Comparison of ENCODE assay signal across 10 cellular contexts in the genomic region with DNA sequence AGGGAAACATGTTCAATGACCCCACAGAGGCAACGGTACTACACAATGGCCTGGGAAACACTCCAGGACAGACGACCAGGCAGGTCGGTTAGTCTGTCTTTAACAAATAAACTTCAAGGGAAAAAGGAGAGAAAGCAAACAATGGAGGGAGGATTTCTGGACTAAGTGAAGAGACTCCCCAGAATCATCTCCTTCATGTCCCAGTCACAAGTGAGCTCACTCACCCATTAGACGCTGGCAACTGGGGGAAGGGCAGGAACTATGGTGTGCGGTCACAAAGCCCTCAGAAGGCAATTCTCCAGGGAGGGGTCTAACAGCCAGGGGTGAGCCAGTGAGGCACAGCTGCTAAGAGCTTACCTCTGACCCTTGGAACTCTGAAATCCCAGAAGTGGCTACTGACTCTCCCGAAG. TPM values are rescaled to one million over a fixed set of nuclear protein-coding genes. Genes with fewer than 3 reads are reported as not detected.
A peak's percentile ranks its signal among the peaks of the same experiment; 100 is the strongest.
DNase-seq lines count a peak whose midpoint lies in the region; ATAC-seq, FAIRE-seq and TF ChIP-seq lines count a peak whose summit lies in the region.
"Had no signal": no experiment of that assay in that cellular context is flagged by ENCODE, and none has a peak within 500 bp of the region (broad histone marks: within the 10 kb centered on the region; RNA-seq: fewer than 3 reads in every experiment).

No MANE protein-coding gene starts in this region.

- peaks cover 31% of the 10 kb centered on the region in 2 donors for H3K4me1 Mint-ChIP-seq in effector memory CD8-positive, alpha-beta T cell (ENCODE audit: low read depth in 2 of 2)
- H3K4me1 Mint-ChIP-seq in CD14-positive monocyte, result no peaks in the 10 kb centered on the region

- no peak for DNase-seq in GM19239 (ENCODE audit: insufficient read length, low spot score)
- DNase-seq in effector memory CD8-positive, alpha-beta T cell, result no peak
- DNase-seq in osteoblast (ENCODE audit: insufficient read length, low spot score, missing footprints), result peak; percentile 57
- no peak for DNase-seq in CD14-positive monocyte (ENCODE audit: low spot score)
- no peak for DNase-seq in midbrain (lab: John Stamatoyannopoulos, UW)
- DNase-seq: T-helper 9 cell had no signal

- no peaks in the 10 kb centered on the region for H3K27me3 Mint-ChIP-seq in effector memory CD8-positive, alpha-beta T cell
- no peaks in the 10 kb centered on the region for H3K27me3 Mint-ChIP-seq in CD14-positive monocyte (ENCODE audit: low read depth in 3 of 3)

- peak; percentile 93 for FAIRE-seq in GM19239 (lab: Jason Lieb, UNC)
- FAIRE-seq: pancreas had no signal

- H3K27me3 ChIP-seq in osteoblast (ENCODE audit: insufficient read depth, low read length), result no peaks in the 10 kb centered on the region
- H3K27me3 ChIP-seq: pancreas, tibial nerve had no signal

- no peak overlapping the region for H3K4me2 ChIP-seq in osteoblast (ENCODE audit: insufficient read depth, low read length)

- peak overlapping the region; percentile 70 to 77 for H3K27ac Mint-ChIP-seq in effector memory CD8-positive, alpha-beta T cell
- H3K27ac Mint-ChIP-seq in CD14-positive monocyte, result peak overlapping the region in 3 of 7 donors; percentile 43 to 73 (median 51)

- H2AFZ ChIP-seq in osteoblast (ENCODE audit: low read length), result no peak overlapping the region

- peaks cover 80% of the 10 kb centered on the region for H3K36me3 Mint-ChIP-seq in effector memory CD8-positive, alpha-beta T cell (ENCODE audit: insufficient read depth)
- peaks cover 63 to 88% of the 10 kb centered on the region in 2 donors for H3K36me3 Mint-ChIP-seq in CD14-positive monocyte

- intact Hi-C loops in CD14-positive monocyte (cut with micrococcal nuclease), result no loop called here

- H3K27ac ChIP-seq in osteoblast (ENCODE audit: low read depth, low read length), result peak overlapping the region; percentile 52
- H3K27ac ChIP-seq: pancreas, tibial nerve had no signal

- ATAC-seq in HG03342 (IDR thresholded peaks at IDR 0.05; ENCODE audit: unreplicated experiment) (peak; percentile 74), HG02852 (IDR thresholded peaks at IDR 0.05; ENCODE audit: unreplicated experiment) (no peak)
- ATAC-seq in effector memory CD8-positive, alpha-beta T cell (replicated peaks), result no peak

- no peak overlapping the region for H3K4me3 ChIP-seq in osteoblast (ENCODE audit: insufficient read depth, low read length)
- H3K4me3 ChIP-seq: pancreas, tibial nerve had no signal

- TF ChIP-seq CTCF in osteoblast (IDR thresholded peaks at IDR 0.05; ENCODE audit: extremely low read depth, low read depth, low read length) (no peak), CD14-positive monocyte (IDR thresholded peaks at IDR 0.05) (no peak)

- peaks cover 58% of the 10 kb centered on the region for H4K20me1 ChIP-seq in osteoblast (ENCODE audit: insufficient read depth, low read length)

- H3K9me3 Mint-ChIP-seq in effector memory CD8-positive, alpha-beta T cell, result no peaks in the 10 kb centered on the region
- no peaks in the 10 kb centered on the region for H3K9me3 Mint-ChIP-seq in CD14-positive monocyte

- H3K4me1 ChIP-seq in osteoblast (ENCODE audit: insufficient read depth, low read length), result peaks cover 12% of the 10 kb centered on the region

- H3K9me3 ChIP-seq in osteoblast (ENCODE audit: low read depth, low read length), result no peaks in the 10 kb centered on the region
- H3K9me3 ChIP-seq: pancreas, tibial nerve had no signal

- H3K4me3 Mint-ChIP-seq in effector memory CD8-positive, alpha-beta T cell, result peak overlapping the region in 1 of 2 donors; percentile 5
- H3K4me3 Mint-ChIP-seq in CD14-positive monocyte, result no peak overlapping the region

- H3K79me2 ChIP-seq in osteoblast (ENCODE audit: insufficient read depth, low read length), result peaks cover 96% of the 10 kb centered on the region

- H3K36me3 ChIP-seq in osteoblast (ENCODE audit: insufficient read depth, low read length), result peaks cover 36% of the 10 kb centered on the region

RNA-seq across cellular contexts. Expression of a gene that starts 55.7 kb away (rescaled TPM):
- total RNA-seq in osteoblast, result 43.9 and 45.6 TPM in 2 replicates
- 100 to 1,000 TPM; 175 to 235 TPM for polyA plus RNA-seq in CD14-positive monocyte

RNA-seq across cellular contexts. Expression of a gene that starts 57.0 kb away (rescaled TPM):
- total RNA-seq in osteoblast, result 84.6 and 88.7 TPM in 2 replicates
- 100 to 1,000 TPM in 1 of 2 donors, 10 to 100 TPM in 1; 41.9 to 111 TPM for polyA plus RNA-seq in CD14-positive monocyte
